In genomic region chr17:29138991-29139682, GRCh38 we compare ENCODE assay signal across 8 cellular contexts. TPM values are rescaled to one million over a fixed set of nuclear protein-coding genes. Genes with fewer than 3 reads are reported as not detected.
DNase-seq lines count a peak whose midpoint lies in the region; ATAC-seq and TF ChIP-seq lines count a peak whose summit lies in the region.

No MANE protein-coding gene starts in this region.

- no peaks in the 10 kb centered on the region for H3K9me3 ChIP-seq in BLaER1 treated with 17β-estradiol and CSF1 and Interleukin-3, amounts not matched to agents 10 nM and 100 nM (replicated peaks in 1 of 11)

- POLR2A ChIA-PET in activated CD8-positive, alpha-beta T cell treated with anti-CD3 and anti-CD28 coated beads for 36 hours (lab: Charles Lee), result interaction anchor here (0.5 to 4.1 kb wide), 11 partner anchors 11 to 286 kb away, joined by 3 to 22 read pairs (median 4); partner anchors contain the start of gene MYO18A

- H4K20me1 ChIP-seq in BLaER1 treated with 17β-estradiol and CSF1 and Interleukin-3, amounts not matched to agents 10 nM and 100 nM, result peaks cover 0 to 53% (median 4%) of the 10 kb centered on the region in 11 experiments; a peak in 10 of 22 replicates

- H3K27me3 Mint-ChIP-seq in HFFc6 (ENCODE audit: insufficient read depth), result peaks cover 2% of the 10 kb centered on the region; the same call in 1 of the 2 replicates
- no peaks in the 10 kb centered on the region for H3K27me3 Mint-ChIP-seq in activated CD8-positive, alpha-beta T cell treated with anti-CD3 and anti-CD28 coated beads for 36 hours

- DNase-seq in HFFc6, result no peak
- peak; percentile 68 for DNase-seq in activated CD8-positive, alpha-beta T cell treated with anti-CD3 and anti-CD28 coated beads for 36 hours
- DNase-seq in cardiac septum (ENCODE audit: low spot score), result peak; percentile 91
- peak; percentile 42 for DNase-seq in stimulated activated CD4-positive, alpha-beta T cell treated with anti-CD3 and anti-CD28 coated beads, Interleukin-4, amount 100 ng/mL, for 1 hour
- DNase-seq in COR-L47 (lab: John Stamatoyannopoulos, UW), result no peak
- no peak for DNase-seq in NCI-H1436 (lab: John Stamatoyannopoulos, UW)

- H3K4me3 ChIP-seq in BLaER1 treated with 17β-estradiol and CSF1 and Interleukin-3, amounts not matched to agents 10 nM and 100 nM, result peak overlapping the region; percentile 54 to 79 (median 70)

- peaks cover 3 to 34% (median 22%) of the 10 kb centered on the region in 11 experiments; a peak in 15 of 22 replicates for H3K36me3 ChIP-seq in BLaER1 treated with 17β-estradiol and CSF1 and Interleukin-3, amounts not matched to agents 10 nM and 100 nM

- H3K27me3 ChIP-seq in BLaER1 treated with 17β-estradiol and CSF1 and Interleukin-3, amounts not matched to agents 10 nM and 100 nM, result no peaks in the 10 kb centered on the region

- peak overlapping the region; percentile 95 for H3K27ac Mint-ChIP-seq in HFFc6
- H3K27ac Mint-ChIP-seq in activated CD8-positive, alpha-beta T cell treated with anti-CD3 and anti-CD28 coated beads for 36 hours, result peak overlapping the region; percentile 99

- H3K9me3 Mint-ChIP-seq in HFFc6, result no peaks in the 10 kb centered on the region
- no peaks in the 10 kb centered on the region for H3K9me3 Mint-ChIP-seq in activated CD8-positive, alpha-beta T cell treated with anti-CD3 and anti-CD28 coated beads for 36 hours

- no peak for TF ChIP-seq CTCF in HFFc6 (IDR thresholded peaks at IDR 0.05)
- no peak for TF ChIP-seq CTCF in activated CD8-positive, alpha-beta T cell treated with anti-CD3 and anti-CD28 coated beads for 36 hours (IDR thresholded peaks at IDR 0.05)

- peak overlapping the region; percentile 50 to 99 (median 92) for H3K27ac ChIP-seq in BLaER1 treated with 17β-estradiol and CSF1 and Interleukin-3, amounts not matched to agents 10 nM and 100 nM

- H3K9ac ChIP-seq in BLaER1 treated with 17β-estradiol and CSF1 and Interleukin-3, amounts not matched to agents 10 nM and 100 nM, result peak overlapping the region; percentile 64 to 97 (median 88); a peak in 21 of 22 replicates

- H3K4me1 ChIP-seq in BLaER1 treated with 17β-estradiol and CSF1 and Interleukin-3, amounts not matched to agents 10 nM and 100 nM, result peaks cover 82 to 95% (median 89%) of the 10 kb centered on the region in 10 experiments

- H3K36me3 Mint-ChIP-seq in HFFc6 (ENCODE audit: low read depth), result no peaks in the 10 kb centered on the region
- no peaks in the 10 kb centered on the region for H3K36me3 Mint-ChIP-seq in activated CD8-positive, alpha-beta T cell treated with anti-CD3 and anti-CD28 coated beads for 36 hours (ENCODE audit: low read depth)

- H3K4me2 ChIP-seq in BLaER1 treated with 17β-estradiol and CSF1 and Interleukin-3, amounts not matched to agents 10 nM and 100 nM, result peak overlapping the region; percentile 94 to 100 (median 99)

- H3K4me3 Mint-ChIP-seq in HFFc6, result peak overlapping the region; percentile 87
- peak overlapping the region; percentile 92 for H3K4me3 Mint-ChIP-seq in activated CD8-positive, alpha-beta T cell treated with anti-CD3 and anti-CD28 coated beads for 36 hours

- peak; percentile 10 for ATAC-seq in activated CD8-positive, alpha-beta T cell treated with anti-CD3 and anti-CD28 coated beads for 36 hours
- no peak for ATAC-seq in GM18502 (IDR thresholded peaks at IDR 0.05; ENCODE audit: poor library complexity, unreplicated experiment)

- intact Hi-C loops in activated CD8-positive, alpha-beta T cell treated with anti-CD3 and anti-CD28 coated beads for 36 hours (cut with micrococcal nuclease), result no loop called here
- intact Hi-C loops in cardiac septum (cut with DNase I), result no loop called here

- peaks cover 87% of the 10 kb centered on the region for H3K4me1 Mint-ChIP-seq in HFFc6 (ENCODE audit: low read depth)
- peaks cover 58% of the 10 kb centered on the region for H3K4me1 Mint-ChIP-seq in activated CD8-positive, alpha-beta T cell treated with anti-CD3 and anti-CD28 coated beads for 36 hours (ENCODE audit: low read depth)

- CTCF ChIA-PET in activated CD8-positive, alpha-beta T cell treated with anti-CD3 and anti-CD28 coated beads for 36 hours (lab: Charles Lee), result interaction anchor here (1.0 to 27.4 kb wide), 9 partner anchors 9 to 412 kb away, joined by 3 to 609 read pairs (median 9); partner anchors contain the start of gene MYO18A

RNA-seq across cellular contexts. Expression of gene MYO18A, which starts 41.1 kb away (rescaled TPM):
- 10 to 100 TPM; 39.2 to 57.7 (median 42.9) TPM for total RNA-seq in HFFc6 (2021; fragmentation: NEBNext Ultra II Directional; extraction: Animal tissue kit (Norgen Biotek cat#: 25700))
- total RNA-seq in activated CD8-positive, alpha-beta T cell treated with anti-CD3 and anti-CD28 coated beads for 36 hours, result 10 to 100 TPM; 27.5 to 29.4 TPM
- total RNA-seq in cardiac septum, result 317 TPM

Comparison
In these comparisons a context has a peak if more than half of its experiments do, and no peak if none do; other contexts are left out.
1. DNase-seq: peak in activated CD8-positive, alpha-beta T cell treated with anti-CD3 and anti-CD28 coated beads for 36 hours (single experiment), cardiac septum (single experiment) and stimulated activated CD4-positive, alpha-beta T cell treated with anti-CD3 and anti-CD28 coated beads, Interleukin-4, amount 100 ng/mL, for 1 hour (single experiment); none in HFFc6 (single experiment), COR-L47 (single experiment) and NCI-H1436 (single experiment).